ENCODE assay signal across 8 cellular contexts in the genomic region with DNA sequence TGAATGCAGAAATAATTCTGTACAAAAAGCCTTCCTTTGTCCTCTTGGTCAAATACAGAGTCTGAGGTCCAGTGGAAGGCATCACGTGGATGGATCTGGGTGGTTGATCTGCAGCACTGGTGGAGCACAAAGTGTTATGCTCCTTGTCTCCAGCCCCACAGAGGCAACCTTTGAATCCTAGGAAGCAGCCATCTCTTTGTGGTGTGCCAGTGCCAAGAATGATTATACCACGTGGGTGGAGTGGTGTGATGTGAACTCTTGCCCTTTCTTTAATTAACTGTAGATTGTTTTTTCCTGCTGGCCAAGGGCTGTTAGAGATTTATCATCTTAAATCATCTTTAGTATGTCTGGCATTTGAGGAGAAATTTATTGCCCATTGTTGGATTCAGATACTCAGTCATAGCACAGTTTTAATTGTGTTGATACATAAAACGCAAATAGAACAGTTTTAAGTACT. TPM values are rescaled to one million over a fixed set of nuclear protein-coding genes. Genes with fewer than 3 reads are reported as not detected.
DNase-seq lines count a peak whose midpoint lies in the region; FAIRE-seq lines count a peak whose summit lies in the region.
"Had no signal": no experiment of that assay in that cellular context is flagged by ENCODE, and none has a peak within 500 bp of the region (broad histone marks: within the 10 kb centered on the region; RNA-seq: fewer than 3 reads in every experiment).

No MANE protein-coding gene starts in this region.

- DNase-seq in HT-29 (ENCODE audit: low spot score) = peak; percentile 82
- DNase-seq in NCI-H2171 treated with DMSO at 0.1 percent for 48 hours (lab: John Stamatoyannopoulos, UW) = peak; percentile 84
- peak; percentile 91 for DNase-seq in pons (ENCODE audit: low spot score)
- DNase-seq in GF-D8 (lab: John Stamatoyannopoulos, UW) = no peak
- no peak for DNase-seq in NOMO-1 treated with dmso at 0.1 percent for 144 hours (lab: John Stamatoyannopoulos, UW; ENCODE audit: unreplicated experiment)
- no peak for DNase-seq in NCI-H446 (lab: John Stamatoyannopoulos, UW)
- DNase-seq: sigmoid colon had no signal

- peak; percentile 55 for FAIRE-seq in endometrium (lab: Jason Lieb, UNC)

RNA-seq across cellular contexts. Expression of a gene that starts 31.1 kb away (rescaled TPM):
- total RNA-seq in HT-29 (2014; rRNA removed; shearing (Covaris generic)) = 11.6 and 13.3 TPM in 2 replicates

Comparison
In these comparisons a context has a peak if more than half of its experiments do, and no peak if none do; other contexts are left out.
1. DNase-seq: peak in HT-29 (single experiment), NCI-H2171 treated with DMSO at 0.1 percent for 48 hours (single experiment) and pons (single experiment); none in GF-D8 (single experiment), NOMO-1 treated with dmso at 0.1 percent for 144 hours (single experiment) and NCI-H446 (0 of 2).